ENCODE assay signal across 31 cellular contexts in the genomic region with DNA sequence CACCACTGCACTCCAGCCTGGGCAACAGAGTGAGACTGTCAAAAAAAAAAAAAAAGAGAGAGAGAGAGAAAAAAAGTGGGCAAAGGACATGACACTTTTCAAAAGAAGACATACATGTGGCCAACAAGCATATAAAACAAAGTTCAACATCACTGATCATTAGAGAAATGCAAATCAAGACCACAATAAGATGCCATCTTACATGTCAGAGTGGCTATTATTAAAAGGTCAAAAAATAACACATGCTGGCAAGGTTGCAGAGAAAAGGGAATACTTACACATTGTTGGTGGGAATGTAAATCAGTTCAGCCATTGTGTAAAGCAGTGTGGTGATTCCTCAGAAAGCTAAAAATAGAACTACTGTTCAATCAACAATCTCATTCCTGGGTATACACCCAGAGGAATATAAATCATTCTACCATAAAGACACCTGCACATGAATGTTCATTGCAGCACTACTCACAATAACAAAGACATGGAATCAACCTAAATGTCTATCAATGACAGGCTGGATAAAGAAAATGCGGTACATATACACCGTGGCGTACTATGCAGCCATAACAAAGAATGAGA.
"Had no signal": no experiment of that assay in that cellular context is flagged by ENCODE, and none has a peak within 500 bp of the region (broad histone marks: within the 10 kb centered on the region; RNA-seq: fewer than 3 reads in every experiment).

No MANE protein-coding gene starts in this region.

- H3K9me3 ChIP-seq: adrenal gland, body of pancreas, gastrocnemius medialis had no signal

- H3K9me3 Mint-ChIP-seq: effector memory CD8-positive, alpha-beta T cell had no signal

- DNase-seq: activated CD4-positive, alpha-beta memory T cell treated with anti-CD3 and anti-CD28 coated beads for 36 hours; activated CD4-positive, alpha-beta T cell treated with anti-CD3 and anti-CD28 coated beads for 36 hours; activated CD4-positive, alpha-beta T cell treated with anti-CD3 and anti-CD28 coated beads, Interleukin-2, amount 10 ng/mL, durations not matched to agents 24 days and 14 days; activated CD4-positive, CD25-positive, alpha-beta regulatory T cell; activated CD4-positive, CD25-positive, alpha-beta regulatory T cell treated with anti-CD3 and anti-CD28 coated beads, Interleukin-2, amount 50 U/mL, for 72 hours; activated CD8-positive, alpha-beta memory T cell treated with anti-CD3 and anti-CD28 coated beads, Interleukin-2, amount 50 U/mL, for 4 hours; activated CD8-positive, alpha-beta T cell treated with anti-CD3 and anti-CD28 coated beads, Interleukin-2, amount 10 ng/mL, durations not matched to agents 7 days and 5 days; activated effector memory CD4-positive, alpha-beta T cell treated with anti-CD3 and anti-CD28 coated beads, Interleukin-2, amount 50 U/mL, for 16 hours; activated naive CD4-positive, alpha-beta T cell treated with anti-CD3 and anti-CD28 coated beads for 36 hours; activated naive CD8-positive, alpha-beta T cell treated with anti-CD3 and anti-CD28 coated beads for 36 hours; activated naive CD8-positive, alpha-beta T cell treated with anti-CD3 and anti-CD28 coated beads, Interleukin-2, amount 50 U/mL, for 24 hours; activated T-cell treated with anti-CD3 and anti-CD28 coated beads, Interleukin-2, amount 50 U/mL, for 1 hour; adrenal gland; amygdala; aorta; body of pancreas; caudate nucleus; cortex of kidney; dermis blood vessel endothelial cell; effector CD4-positive, alpha-beta T cell; effector memory CD8-positive, alpha-beta T cell; erythroblast; foreskin keratinocyte; gastrocnemius medialis; heart right ventricle; T-helper 2 cell had no signal

- H3K4me1 Mint-ChIP-seq: activated CD4-positive, alpha-beta T cell treated with anti-CD3 and anti-CD28 coated beads, Interleukin-2, amount 10 ng/mL, durations not matched to agents 24 days and 14 days; activated CD8-positive, alpha-beta memory T cell treated with anti-CD3 and anti-CD28 coated beads, Interleukin-2, amount 10 ng/mL, durations not matched to agents 7 days and 5 days had no signal

- H3K27ac Mint-ChIP-seq: activated CD4-positive, alpha-beta memory T cell treated with anti-CD3 and anti-CD28 coated beads for 36 hours; activated CD4-positive, alpha-beta T cell treated with anti-CD3 and anti-CD28 coated beads for 36 hours; activated CD4-positive, alpha-beta T cell treated with anti-CD3 and anti-CD28 coated beads, Interleukin-2, amount 10 ng/mL, durations not matched to agents 24 days and 14 days; activated CD8-positive, alpha-beta memory T cell treated with anti-CD3 and anti-CD28 coated beads, Interleukin-2, amount 10 ng/mL, durations not matched to agents 7 days and 5 days; activated CD8-positive, alpha-beta T cell treated with anti-CD3 and anti-CD28 coated beads, Interleukin-2, amount 10 ng/mL, durations not matched to agents 7 days and 5 days; activated naive CD4-positive, alpha-beta T cell treated with anti-CD3 and anti-CD28 coated beads for 36 hours; activated naive CD4-positive, alpha-beta T cell treated with anti-CD3 and anti-CD28 coated beads, Interleukin-2, amount 50 U/mL, for 24 hours; activated naive CD8-positive, alpha-beta T cell treated with anti-CD3 and anti-CD28 coated beads for 36 hours; activated naive CD8-positive, alpha-beta T cell treated with anti-CD3 and anti-CD28 coated beads, Interleukin-2, amount 50 U/mL, for 24 hours; activated T-helper 1 cell treated with anti-CD3 and anti-CD28 coated beads, Interleukin-12 subunit alpha, Interleukin-12 subunit beta, Interleukin-2, Interleukin-4 antibody, amounts not matched to agents 30 ng/mL and 10 ng/mL and 1 ng/mL, durations not matched to agents 14 hours and 24 hours and 36 hours; activated T-helper 2 cell treated with anti-CD3 and anti-CD28 coated beads, Interferon-gamma antibody, Interleukin-2, Interleukin-4, amounts not matched to agents 10 μg/mL and 5 μg/mL and 100 μg/mL, durations not matched to agents 14 hours and 24 hours and 36 hours; effector memory CD8-positive, alpha-beta T cell had no signal

- H3K36me3 ChIP-seq: adrenal gland, esophagus muscularis mucosa, gastrocnemius medialis, heart right ventricle had no signal

- H3K27ac ChIP-seq: adrenal gland, body of pancreas, esophagus muscularis mucosa, foreskin keratinocyte, gastrocnemius medialis, heart right ventricle had no signal

- ATAC-seq: activated CD4-positive, alpha-beta T cell treated with anti-CD3 and anti-CD28 coated beads for 36 hours; activated CD8-positive, alpha-beta memory T cell treated with anti-CD3 and anti-CD28 coated beads, Interleukin-2, amount 10 ng/mL, durations not matched to agents 7 days and 5 days; activated CD8-positive, alpha-beta T cell treated with anti-CD3 and anti-CD28 coated beads, Interleukin-2, amount 10 ng/mL, durations not matched to agents 7 days and 5 days; activated naive CD8-positive, alpha-beta T cell treated with anti-CD3 and anti-CD28 coated beads, Interleukin-2, amount 50 U/mL, for 24 hours; body of pancreas; effector memory CD8-positive, alpha-beta T cell; foreskin keratinocyte; gastrocnemius medialis; heart right ventricle had no signal

- H3K27me3 Mint-ChIP-seq: activated CD4-positive, alpha-beta memory T cell treated with anti-CD3 and anti-CD28 coated beads for 36 hours; activated CD4-positive, alpha-beta T cell treated with anti-CD3 and anti-CD28 coated beads for 36 hours; activated naive CD4-positive, alpha-beta T cell treated with anti-CD3 and anti-CD28 coated beads, Interleukin-2, amount 50 U/mL, for 24 hours; activated naive CD8-positive, alpha-beta T cell treated with anti-CD3 and anti-CD28 coated beads for 36 hours had no signal

- H3K4me3 ChIP-seq: adrenal gland, body of pancreas, esophagus muscularis mucosa, gastrocnemius medialis, heart right ventricle had no signal

- H3K4me1 ChIP-seq: adrenal gland, body of pancreas, foreskin keratinocyte, gastrocnemius medialis had no signal

- H3K4me3 Mint-ChIP-seq: activated CD4-positive, alpha-beta memory T cell treated with anti-CD3 and anti-CD28 coated beads for 36 hours; activated CD4-positive, alpha-beta T cell treated with anti-CD3 and anti-CD28 coated beads for 36 hours; activated CD4-positive, alpha-beta T cell treated with anti-CD3 and anti-CD28 coated beads, Interleukin-2, amount 10 ng/mL, durations not matched to agents 24 days and 14 days; activated CD8-positive, alpha-beta memory T cell treated with anti-CD3 and anti-CD28 coated beads, Interleukin-2, amount 10 ng/mL, durations not matched to agents 7 days and 5 days; activated CD8-positive, alpha-beta T cell treated with anti-CD3 and anti-CD28 coated beads, Interleukin-2, amount 10 ng/mL, durations not matched to agents 7 days and 5 days; activated naive CD4-positive, alpha-beta T cell treated with anti-CD3 and anti-CD28 coated beads for 36 hours; activated naive CD4-positive, alpha-beta T cell treated with anti-CD3 and anti-CD28 coated beads, Interleukin-2, amount 50 U/mL, for 24 hours; activated naive CD8-positive, alpha-beta T cell treated with anti-CD3 and anti-CD28 coated beads for 36 hours; activated naive CD8-positive, alpha-beta T cell treated with anti-CD3 and anti-CD28 coated beads, Interleukin-2, amount 50 U/mL, for 24 hours; activated T-helper 1 cell treated with anti-CD3 and anti-CD28 coated beads, Interleukin-12 subunit alpha, Interleukin-12 subunit beta, Interleukin-2, Interleukin-4 antibody, amounts not matched to agents 30 ng/mL and 10 ng/mL and 1 ng/mL, durations not matched to agents 14 hours and 24 hours and 36 hours; effector memory CD8-positive, alpha-beta T cell had no signal

- H3K27me3 ChIP-seq: adrenal gland, body of pancreas, esophagus muscularis mucosa, gastrocnemius medialis had no signal
